ENCODE assay signal across 21 cellular contexts in genomic region chr3:166453472-166453871, GRCh38.
"Had no signal": no experiment of that assay in that cellular context is flagged by ENCODE, and none has a peak within 500 bp of the region (broad histone marks: within the 10 kb centered on the region; RNA-seq: fewer than 3 reads in every experiment).

No MANE protein-coding gene starts in this region.

- H3K9me3 ChIP-seq: colonic mucosa, heart left ventricle, psoas muscle, testis, tibial nerve had no signal

- DNase-seq: colonic mucosa; effector CD4-positive, alpha-beta T cell; heart left ventricle; hypothalamus; occipital lobe; psoas muscle; retina; spleen; stimulated activated CD4-positive, alpha-beta T cell treated with anti-CD3 and anti-CD28 coated beads, Interleukin-15, amount 100 ng/mL, for 24 hours; stimulated activated CD4-positive, alpha-beta T cell treated with anti-CD3 and anti-CD28 coated beads, Interleukin-1b, Interleukin-23, amount 100 ng/mL, for 48 hours; stimulated activated CD4-positive, alpha-beta T cell treated with anti-CD3 and anti-CD28 coated beads, Interleukin-4, amount 100 ng/mL, for 24 hours; stimulated activated naive B cell treated with anti-CD40 and anti-IgM and Interleukin-4, amounts not matched to agents 10 μg/mL and 1 μg/mL and 100 μg/mL, for 72 hours; stimulated activated naive CD8-positive, alpha-beta T cell treated with anti-CD3 and anti-CD28 coated beads, Interleukin-15, amount 100 ng/mL, for 72 hours; testis had no signal

- H3K4me1 Mint-ChIP-seq: mesothelial cell of epicardium; nephron; stimulated activated naive B cell treated with anti-CD40 and anti-IgM and Interleukin-4, amounts not matched to agents 10 μg/mL and 1 μg/mL and 100 μg/mL, for 72 hours; stimulated activated naive CD8-positive, alpha-beta T cell treated with anti-CD3 and anti-CD28 coated beads, Interleukin-15, amount 100 ng/mL, for 72 hours had no signal

- H3K9ac ChIP-seq: parathyroid adenoma had no signal

- H3K27me3 Mint-ChIP-seq: stimulated activated naive B cell treated with anti-CD40 and anti-IgM and Interleukin-4, amounts not matched to agents 10 μg/mL and 1 μg/mL and 100 μg/mL, for 72 hours; stimulated activated naive CD8-positive, alpha-beta T cell treated with anti-CD3 and anti-CD28 coated beads, Interleukin-15, amount 100 ng/mL, for 72 hours had no signal

- H3K36me3 Mint-ChIP-seq: mesothelial cell of epicardium; stimulated activated naive B cell treated with anti-CD40 and anti-IgM and Interleukin-4, amounts not matched to agents 10 μg/mL and 1 μg/mL and 100 μg/mL, for 72 hours had no signal

- H3K27me3 ChIP-seq: colonic mucosa, heart left ventricle, spleen, testis, tibial nerve had no signal

- H3K4me3 ChIP-seq: colonic mucosa, heart left ventricle, psoas muscle, spleen, testis, tibial nerve had no signal

- H3K9me3 Mint-ChIP-seq: nephron; stimulated activated naive B cell treated with anti-CD40 and anti-IgM and Interleukin-4, amounts not matched to agents 10 μg/mL and 1 μg/mL and 100 μg/mL, for 72 hours had no signal

- H3K27ac ChIP-seq: colonic mucosa, heart left ventricle, parathyroid adenoma, psoas muscle, spleen, testis, tibial nerve had no signal

- H3K4me3 Mint-ChIP-seq: mesothelial cell of epicardium; nephron; stimulated activated naive B cell treated with anti-CD40 and anti-IgM and Interleukin-4, amounts not matched to agents 10 μg/mL and 1 μg/mL and 100 μg/mL, for 72 hours; stimulated activated naive CD8-positive, alpha-beta T cell treated with anti-CD3 and anti-CD28 coated beads, Interleukin-15, amount 100 ng/mL, for 72 hours had no signal

- ATAC-seq: esophagus mucosa; heart left ventricle; left lobe of liver; psoas muscle; sciatic nerve; stimulated activated naive B cell treated with anti-CD40 and anti-IgM and Interleukin-4, amounts not matched to agents 10 μg/mL and 1 μg/mL and 100 μg/mL, for 72 hours; stimulated activated naive CD8-positive, alpha-beta T cell treated with anti-CD3 and anti-CD28 coated beads, Interleukin-15, amount 100 ng/mL, for 72 hours had no signal

- H3K4me1 ChIP-seq: colonic mucosa, heart left ventricle, parathyroid adenoma, psoas muscle, spleen, testis, tibial nerve had no signal

- H3K27ac Mint-ChIP-seq: mesothelial cell of epicardium; nephron; stimulated activated naive B cell treated with anti-CD40 and anti-IgM and Interleukin-4, amounts not matched to agents 10 μg/mL and 1 μg/mL and 100 μg/mL, for 72 hours; stimulated activated naive CD8-positive, alpha-beta T cell treated with anti-CD3 and anti-CD28 coated beads, Interleukin-15, amount 100 ng/mL, for 72 hours had no signal

- H3K36me3 ChIP-seq: colonic mucosa, heart left ventricle, spleen, tibial nerve had no signal
